In genomic region chr13:30115257-30115600, GRCh38 we compare ENCODE assay signal across 8 cellular contexts.
DNase-seq lines count a peak whose midpoint lies in the region; ATAC-seq and TF ChIP-seq lines count a peak whose summit lies in the region.

No MANE protein-coding gene starts in this region.

- peak overlapping the region; percentile 63 for H3K4me3 Mint-ChIP-seq in activated naive CD4-positive, alpha-beta T cell treated with anti-CD3 and anti-CD28 coated beads for 36 hours

- ATAC-seq in lower lobe of right lung: no peak
- ATAC-seq in upper lobe of left lung (ENCODE audit: low FRiP score in 2 of 2): no peak

- TF ChIP-seq CTCF in astrocyte of the spinal cord (IDR thresholded peaks at IDR 0.05; ENCODE audit: low read depth, low read length) (no peak), lower lobe of right lung (IDR thresholded peaks at IDR 0.05) (no peak), upper lobe of left lung (IDR thresholded peaks at IDR 0.05) (no peak)

- no peak for TF ChIP-seq POLR2A in upper lobe of left lung (IDR thresholded peaks at IDR 0.05)

- H3K4me3 ChIP-seq in astrocyte of the spinal cord (ENCODE audit: low read depth, low read length) (peak overlapping the region; percentile 27), lower lobe of right lung (peak overlapping the region; percentile 56), upper lobe of left lung (peak overlapping the region in 3 of 4 donors; percentile 62 to 80 (median 69)), H7 (ENCODE audit: insufficient read depth, low read depth, low read length) (no peak overlapping the region; the same call in 1 of the 2 replicates)

- in situ Hi-C loops in astrocyte of the spinal cord (cut with HindIII; ENCODE audit: low sequenced_read_pairs): loop anchor here (25.0 kb wide), 1 partner anchor 203 kb away; no protein-coding TSS in a partner anchor

- H3K27me3 Mint-ChIP-seq in activated naive CD4-positive, alpha-beta T cell treated with anti-CD3 and anti-CD28 coated beads for 36 hours (ENCODE audit: low read depth): no peaks in the 10 kb centered on the region

- intact Hi-C loops in activated naive CD4-positive, alpha-beta T cell treated with anti-CD3 and anti-CD28 coated beads for 36 hours (cut with micrococcal nuclease): loop anchor here (1.0 to 5.0 kb wide), 5 partner anchors 42 to 932 kb away; partner anchors contain the start of genes KATNAL1 and SLC7A1
- intact Hi-C loops in lower lobe of right lung (cut with DNase I): loop anchor here (10.0 kb wide), 1 partner anchor 340 kb away; no protein-coding TSS in a partner anchor

- no peaks in the 10 kb centered on the region for H3K9me3 ChIP-seq in lower lobe of right lung
- H3K9me3 ChIP-seq in upper lobe of left lung: no peaks in the 10 kb centered on the region

- H3K27me3 ChIP-seq in lower lobe of right lung (ENCODE audit: low read depth) (no peaks in the 10 kb centered on the region), upper lobe of left lung (no peaks in the 10 kb centered on the region), H7 (ENCODE audit: control insufficient read depth, insufficient read depth, low read length) (0 out of 2 replicates have a peak, but pooled peaks cover 2% of the 10 kb centered on the region)

- H3K9me3 Mint-ChIP-seq in activated naive CD4-positive, alpha-beta T cell treated with anti-CD3 and anti-CD28 coated beads for 36 hours: no peaks in the 10 kb centered on the region

- peak overlapping the region; percentile 76 for H3K27ac ChIP-seq in lower lobe of right lung
- peak overlapping the region in 2 of 4 donors; percentile 77 to 78 for H3K27ac ChIP-seq in upper lobe of left lung

- TF ChIP-seq EP300 in upper lobe of left lung (IDR thresholded peaks at IDR 0.05): no peak

- H3K36me3 Mint-ChIP-seq in activated naive CD4-positive, alpha-beta T cell treated with anti-CD3 and anti-CD28 coated beads for 36 hours (ENCODE audit: low read depth): no peaks in the 10 kb centered on the region

- H3K27ac Mint-ChIP-seq in activated naive CD4-positive, alpha-beta T cell treated with anti-CD3 and anti-CD28 coated beads for 36 hours: no peak overlapping the region

- CTCF ChIA-PET in activated naive CD4-positive, alpha-beta T cell treated with anti-CD3 and anti-CD28 coated beads for 36 hours (lab: Charles Lee): interaction anchor here (0.5 to 8.2 kb wide), 27 partner anchors 9 to 624 kb away, joined by 3 to 143 read pairs (median 5); partner anchors contain the start of gene UBL3

- H3K4me1 ChIP-seq in lower lobe of right lung (peaks cover 35% of the 10 kb centered on the region), upper lobe of left lung (peaks cover 18 to 40% (median 29%) of the 10 kb centered on the region in 4 donors)

- no peak for DNase-seq in activated naive CD4-positive, alpha-beta T cell treated with anti-CD3 and anti-CD28 coated beads for 36 hours
- DNase-seq in activated naive CD4-positive, alpha-beta T cell (lab: John Stamatoyannopoulos, UW): no peak
- DNase-seq in astrocyte of the spinal cord (ENCODE audit: low read depth, low spot score) (no peak), lower lobe of right lung (no peak), upper lobe of left lung (no peak), NCI-H524 (lab: John Stamatoyannopoulos, UW) (no peak), H7 (no peak), AG08395 (ENCODE audit: low spot score) (no peak)

- H3K36me3 ChIP-seq in lower lobe of right lung: no peaks in the 10 kb centered on the region
- H3K36me3 ChIP-seq in upper lobe of left lung: no peaks in the 10 kb centered on the region
- H3K36me3 ChIP-seq in H7 (replicated peaks; ENCODE audit: control insufficient read depth, insufficient read depth, low read length): no peaks in the 10 kb centered on the region

- H3K4me1 Mint-ChIP-seq in activated naive CD4-positive, alpha-beta T cell treated with anti-CD3 and anti-CD28 coated beads for 36 hours (ENCODE audit: low read depth): peaks cover 41% of the 10 kb centered on the region

- 25% methylated on average over 9 of the region's 9 CpGs for WGBS in upper lobe of left lung, 2 donors
